In the genomic region with DNA sequence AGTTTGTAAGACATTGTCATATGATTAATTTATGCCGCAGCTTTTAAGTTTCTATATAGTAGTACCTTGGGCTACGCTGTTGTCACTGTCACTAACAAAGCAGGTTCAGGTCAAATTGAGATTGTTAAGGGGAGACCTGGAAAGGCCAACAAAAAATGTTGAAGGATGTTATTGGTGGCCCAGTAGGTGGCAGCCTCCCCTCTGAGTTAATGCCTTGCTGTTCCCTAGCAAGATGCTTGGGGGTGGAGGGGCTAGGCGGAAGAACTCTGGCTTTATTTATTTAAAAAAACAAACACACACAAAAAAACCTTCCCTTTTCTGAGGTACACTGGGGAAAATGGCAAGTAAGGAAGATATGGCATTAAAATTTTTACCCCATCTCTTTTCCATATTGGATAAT, we compare ENCODE assay signal across 8 cellular contexts.
DNase-seq lines count a peak whose midpoint lies in the region; ATAC-seq and TF ChIP-seq lines count a peak whose summit lies in the region.

No MANE protein-coding gene starts in this region.

- TF ChIP-seq CTCF in retinal pigment epithelial cell (conservative IDR thresholded peaks at IDR 0.05; ENCODE audit: low read depth, low read length) (peak; percentile 69), gastroesophageal sphincter (IDR thresholded peaks at IDR 0.05) (no peak)

- no peaks in the 10 kb centered on the region for H3K9me3 ChIP-seq in gastroesophageal sphincter

- no peaks in the 10 kb centered on the region for H3K36me3 ChIP-seq in gastroesophageal sphincter

- ATAC-seq in gastroesophageal sphincter, result no peak

- DNase-seq in DMS53 treated with DMSO at 0.1 percent for 48 hours (lab: John Stamatoyannopoulos, UW; ENCODE audit: unreplicated experiment) (peak; percentile 76), HEK293T (ENCODE audit: extremely low spot score) (peak; percentile 71), NCI-H510A (lab: John Stamatoyannopoulos, UW) (peak; percentile 21), ecto neural progenitor cell (ENCODE audit: low spot score) (peak; percentile 47), retinal pigment epithelial cell (ENCODE audit: low read depth) (no peak), activated gamma-delta T cell treated with Interleukin-2 at 50 U/mL for 16 hours (no peak), activated T-cell treated with anti-CD3 and anti-CD28 coated beads for 4 hours (no peak)

- H3K27ac ChIP-seq in gastroesophageal sphincter, result no peak overlapping the region

- no peaks in the 10 kb centered on the region for H3K27me3 ChIP-seq in gastroesophageal sphincter

- CTCF ChIA-PET in HEK293T (lab: Yijun Ruan, JAX), result interaction anchor here (0.6 kb wide), 1 partner anchor 31 kb away, joined by 3 read pairs; no protein-coding TSS in a partner anchor

- TF ChIP-seq EP300 in gastroesophageal sphincter (IDR thresholded peaks at IDR 0.05), result no peak

- POLR2A ChIA-PET in HEK293T (lab: Yijun Ruan, JAX), result no interaction called here

- WGBS in gastroesophageal sphincter (ENCODE audit: low coverage in 1 of 2), 2 donors, result 42 to 54% methylated on average over 3 of the region's 3 CpGs

- TF ChIP-seq POLR2A in gastroesophageal sphincter (IDR thresholded peaks at IDR 0.05), result no peak

- H3K4me3 ChIP-seq in retinal pigment epithelial cell (ENCODE audit: low read length), result no peak overlapping the region
- H3K4me3 ChIP-seq in gastroesophageal sphincter, result no peak overlapping the region

- no peaks in the 10 kb centered on the region for H3K4me1 ChIP-seq in gastroesophageal sphincter

TF ChIP-seq in HEK293T, 16 proteins besides CTCF, POLR2A, EP300 and RAD21:
- TF ChIP-seq, protein P1, sequence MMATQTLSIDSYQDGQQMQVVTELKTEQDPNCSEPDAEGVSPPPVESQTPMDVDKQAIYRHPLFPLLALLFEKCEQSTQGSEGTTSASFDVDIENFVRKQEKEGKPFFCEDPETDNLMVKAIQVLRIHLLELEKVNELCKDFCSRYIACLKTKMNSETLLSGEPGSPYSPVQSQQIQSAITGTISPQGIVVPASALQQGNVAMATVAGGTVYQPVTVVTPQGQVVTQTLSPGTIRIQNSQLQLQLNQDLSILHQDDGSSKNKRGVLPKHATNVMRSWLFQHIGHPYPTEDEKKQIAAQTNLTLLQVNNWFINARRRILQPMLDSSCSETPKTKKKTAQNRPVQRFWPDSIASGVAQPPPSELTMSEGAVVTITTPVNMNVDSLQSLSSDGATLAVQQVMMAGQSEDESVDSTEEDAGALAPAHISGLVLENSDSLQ (IDR thresholded peaks at IDR 0.05), result no peak
- TF ChIP-seq FOXM1 (IDR thresholded peaks at IDR 0.05; ENCODE audit: borderline replicate concordance) (no peak), SUZ12 (IDR thresholded peaks at IDR 0.05) (no peak), ARNT (IDR thresholded peaks at IDR 0.05) (no peak), CTBP1 (IDR thresholded peaks at IDR 0.05; ENCODE audit: borderline replicate concordance) (no peak)

Comparison
In these comparisons a context has a peak if more than half of its experiments do, and no peak if none do; other contexts are left out.
1. DNase-seq: peak in DMS53 treated with DMSO at 0.1 percent for 48 hours (single experiment), HEK293T (single experiment), NCI-H510A (single experiment) and ecto neural progenitor cell (single experiment); none in retinal pigment epithelial cell (single experiment), activated gamma-delta T cell treated with Interleukin-2 at 50 U/mL for 16 hours (single experiment) and activated T-cell treated with anti-CD3 and anti-CD28 coated beads for 4 hours (single experiment).